Comparison of ENCODE assay signal across 7 cellular contexts in the genomic region with DNA sequence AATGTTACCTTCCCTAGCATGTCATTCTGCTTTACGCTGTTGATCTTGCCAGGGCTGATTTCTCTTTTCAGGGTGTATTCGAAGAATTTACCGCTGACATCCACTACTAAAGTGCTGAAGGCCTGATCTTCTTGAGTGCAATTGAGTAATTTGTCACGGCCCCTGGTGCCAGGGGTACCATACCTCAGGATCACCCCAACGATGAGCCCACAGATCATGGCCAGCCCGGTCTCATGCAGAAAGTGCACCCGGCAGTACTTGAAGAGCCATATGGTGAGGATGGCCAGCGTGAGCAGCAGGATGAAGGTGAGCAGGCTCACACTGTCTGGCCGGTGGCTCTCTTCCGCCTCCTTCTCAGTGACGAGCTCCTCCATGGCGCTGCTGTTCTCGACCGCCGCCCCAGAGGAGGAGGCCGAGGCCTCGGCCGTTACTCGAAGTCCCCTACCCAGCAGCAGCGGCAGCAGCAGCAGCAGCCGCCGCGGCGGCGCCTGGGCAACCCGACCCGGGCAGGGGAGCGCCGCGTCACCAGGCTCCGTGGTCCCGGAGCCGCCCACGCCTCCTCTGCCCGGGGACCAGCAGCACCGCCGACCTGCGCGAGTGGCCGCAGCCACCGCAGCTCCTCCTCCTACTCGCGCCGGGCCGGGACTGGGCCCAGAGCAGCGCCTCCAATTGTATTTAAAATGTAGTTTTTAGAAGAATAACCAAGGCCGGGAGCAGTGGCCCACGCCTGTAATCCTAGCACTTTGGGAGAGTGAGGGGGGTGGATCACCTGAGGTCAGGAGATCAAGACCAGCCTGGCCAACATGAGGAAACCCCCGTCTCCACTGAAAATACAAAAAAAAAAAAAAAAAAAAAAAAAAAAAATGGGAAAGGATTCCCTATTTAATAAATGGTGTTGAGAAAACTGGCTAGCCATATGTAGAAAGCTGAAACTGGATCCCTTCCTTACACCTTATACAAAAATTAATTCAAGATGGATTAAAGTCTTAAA. TPM values are rescaled to one million over a fixed set of nuclear protein-coding genes. Genes with fewer than 3 reads are reported as not detected.
DNase-seq lines count a peak whose midpoint lies in the region; TF ChIP-seq lines count a peak whose summit lies in the region.

No MANE protein-coding gene starts in this region.

- WGBS in HUES64: 17% methylated on average over 48 of the region's 49 CpGs

- peak overlapping the region; percentile 41 for H3K4me3 ChIP-seq in HUES64 (ENCODE audit: low read length)

- H3K9me3 ChIP-seq in HUES64 (ENCODE audit: insufficient read depth, low read depth, low read length): no peaks in the 10 kb centered on the region

- H3K36me3 ChIP-seq in HUES64 (ENCODE audit: insufficient read depth, low read length): no peaks in the 10 kb centered on the region

- peaks cover 3% of the 10 kb centered on the region; the same call in 1 of the 2 replicates for H3K27me3 ChIP-seq in HUES64 (ENCODE audit: insufficient read depth, low read length)

- H3K27ac ChIP-seq in HUES64 (ENCODE audit: low read depth, low read length): no peak overlapping the region

- DNase-seq in GM13977 (ENCODE audit: low spot score) (peak; percentile 50), cardiac septum (ENCODE audit: low spot score) (peak; percentile 77), posterior cingulate gyrus (peak in 7 of 10 donors; percentile 15 to 86 (median 29)), SW 1271 (lab: John Stamatoyannopoulos, UW) (no peak), OCI-M2 (lab: John Stamatoyannopoulos, UW; ENCODE audit: unreplicated experiment) (no peak)
- peak; percentile 15 for DNase-seq in activated naive CD4-positive, alpha-beta T cell treated with anti-CD3 and anti-CD28 coated beads, Interleukin-2, amount 50 U/mL, for 16 hours

- in situ Hi-C loops in GM13977 (cut with MboI; ENCODE audit: low pct_unique_long_range_greater_than_20kb, low sequenced_read_pairs, unreplicated experiment): no loop called here

- intact Hi-C loops in cardiac septum (cut with DNase I): no loop called here
- intact Hi-C loops in posterior cingulate gyrus (cut with DNase I): no loop called here

- H3K4me1 ChIP-seq in HUES64 (ENCODE audit: insufficient read depth, low read length): no peaks in the 10 kb centered on the region; the same call in 1 of the 2 replicates

- H3K9ac ChIP-seq in HUES64 (ENCODE audit: low read depth, low read length): peak overlapping the region; percentile 34

- TF ChIP-seq CTCF in GM13977 (IDR thresholded peaks at IDR 0.05; ENCODE audit: extremely low read depth, insufficient read depth, missing control alignments): no peak

RNA-seq across cellular contexts. Expression of a gene that starts 58.5 kb away (rescaled TPM):
- polyA plus RNA-seq in HUES64 (2013, experiment 1 of 2): 175 TPM
- polyA plus RNA-seq in HUES64 (2013, experiment 2 of 2): 177 TPM
- total RNA-seq in cardiac septum: 11.8 TPM

Comparison
In these comparisons a context has a peak if more than half of its experiments do, and no peak if none do; other contexts are left out.
1. DNase-seq: peak in GM13977 (single experiment), activated naive CD4-positive, alpha-beta T cell treated with anti-CD3 and anti-CD28 coated beads, Interleukin-2, amount 50 U/mL, for 16 hours (single experiment), cardiac septum (single experiment) and posterior cingulate gyrus (7 of 10); none in SW 1271 (0 of 2) and OCI-M2 (single experiment).